In the genomic region with DNA sequence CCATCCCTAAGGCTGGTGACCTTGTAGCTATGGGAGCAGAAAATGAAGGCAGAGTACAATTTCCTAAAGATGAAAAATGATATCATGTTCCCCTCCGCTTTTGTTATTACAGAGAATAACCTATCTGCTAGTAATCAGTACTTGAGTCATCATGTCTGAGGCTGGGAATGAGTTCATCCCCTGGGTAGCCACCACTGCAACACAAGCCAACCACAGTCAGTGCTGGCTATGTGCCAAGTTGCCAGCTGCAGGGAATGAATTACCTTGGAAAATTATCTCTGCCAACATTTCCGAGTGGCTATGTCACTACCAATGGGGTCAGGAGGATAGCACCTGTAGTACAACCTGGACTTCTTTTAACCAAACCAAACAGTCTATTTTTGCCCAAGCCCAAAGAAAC, we compare ENCODE assay signal across 15 cellular contexts.
DNase-seq lines count a peak whose midpoint lies in the region; ATAC-seq, FAIRE-seq and TF ChIP-seq lines count a peak whose summit lies in the region.
"Had no signal": no experiment of that assay in that cellular context is flagged by ENCODE, and none has a peak within 500 bp of the region (broad histone marks: within the 10 kb centered on the region; RNA-seq: fewer than 3 reads in every experiment).

No MANE protein-coding gene starts in this region.

- H3K4me1 ChIP-seq in astrocyte (ENCODE audit: insufficient read depth, low read length) (no peaks in the 10 kb centered on the region), mucosa of descending colon (ENCODE audit: low read depth) (no peaks in the 10 kb centered on the region), esophagus muscularis mucosa (no peaks in the 10 kb centered on the region)
- H3K4me1 ChIP-seq: ascending aorta, right atrium auricular region had no signal

- H3K4me1 Mint-ChIP-seq in astrocyte (ENCODE audit: low read depth, unreplicated experiment): peaks cover 27% of the 10 kb centered on the region
- H3K4me1 Mint-ChIP-seq: activated B cell treated with CpG ODN at 0.5 μM for 24 hours had no signal

- H3K4me3 Mint-ChIP-seq in astrocyte (ENCODE audit: unreplicated experiment): no peak overlapping the region
- H3K4me3 Mint-ChIP-seq: activated B cell treated with CpG ODN at 0.5 μM for 24 hours; CD8-positive, alpha-beta T cell had no signal

- no peaks in the 10 kb centered on the region for H3K9me3 ChIP-seq in astrocyte (ENCODE audit: insufficient read depth, low read depth, low read length)
- no peaks in the 10 kb centered on the region for H3K9me3 ChIP-seq in mucosa of descending colon
- no peaks in the 10 kb centered on the region for H3K9me3 ChIP-seq in esophagus muscularis mucosa
- H3K9me3 ChIP-seq: ascending aorta, right atrium auricular region had no signal

- intact Hi-C loops in mucosa of descending colon (cut with DNase I, micrococcal nuclease) (no loop called here), esophagus muscularis mucosa (cut with DNase I) (no loop called here)

- 100% methylated on average over 2 of the region's 2 CpGs for WGBS in esophagus muscularis mucosa

- H3K27me3 Mint-ChIP-seq in astrocyte (ENCODE audit: low read depth, unreplicated experiment): no peaks in the 10 kb centered on the region
- H3K27me3 Mint-ChIP-seq: activated B cell treated with CpG ODN at 0.5 μM for 24 hours had no signal

- no peaks in the 10 kb centered on the region for H3K9me3 Mint-ChIP-seq in astrocyte (ENCODE audit: unreplicated experiment)

- peak; percentile 13 for ATAC-seq in mucosa of descending colon
- ATAC-seq: CD8-positive, alpha-beta T cell had no signal

- no peak overlapping the region for H3K4me2 ChIP-seq in astrocyte (ENCODE audit: low read length)

- FAIRE-seq in astrocyte (lab: Jason Lieb, UNC): no peak

- TF ChIP-seq POLR2A in esophagus muscularis mucosa (IDR thresholded peaks at IDR 0.05; ENCODE audit: low read depth): no peak

- H3K36me3 ChIP-seq in astrocyte (ENCODE audit: insufficient read depth, low read length) (no peaks in the 10 kb centered on the region), mucosa of descending colon (ENCODE audit: low read depth) (no peaks in the 10 kb centered on the region), esophagus muscularis mucosa (no peaks in the 10 kb centered on the region)
- H3K36me3 ChIP-seq: ascending aorta, right atrium auricular region had no signal

- H3K27ac ChIP-seq in astrocyte (ENCODE audit: low read depth, low read length): no peak overlapping the region
- H3K27ac ChIP-seq in esophagus muscularis mucosa (replicated peaks in 1 of 4): no peak overlapping the region
- H3K27ac ChIP-seq: ascending aorta, GM23248, right atrium auricular region had no signal

- no peaks in the 10 kb centered on the region for H3K79me2 ChIP-seq in astrocyte (ENCODE audit: insufficient read depth, low read length)

- H3K36me3 Mint-ChIP-seq in astrocyte (ENCODE audit: low read depth, unreplicated experiment): no peaks in the 10 kb centered on the region
- H3K36me3 Mint-ChIP-seq: CD8-positive, alpha-beta T cell had no signal

- H2AFZ ChIP-seq in astrocyte (ENCODE audit: low read depth, low read length): no peak overlapping the region
- H2AFZ ChIP-seq: GM23248 had no signal

- no peak overlapping the region for H3K9ac ChIP-seq in astrocyte (ENCODE audit: low read length)
- H3K9ac ChIP-seq: GM23248 had no signal

- DNase-seq in LHCN-M2 (ENCODE audit: low read depth): peak; percentile 17
- peak; percentile 68 for DNase-seq in NCI-H2196 (lab: John Stamatoyannopoulos, UW; ENCODE audit: unreplicated experiment)
- peak; percentile 59 for DNase-seq in astrocyte (ENCODE audit: low read depth)
- DNase-seq in mucosa of descending colon: no peak
- no peak for DNase-seq in ecto neural progenitor cell (ENCODE audit: low spot score)
- no peak for DNase-seq in NCI-H187 treated with DMSO at 0.1 percent for 48 hours (lab: John Stamatoyannopoulos, UW)
- no peak for DNase-seq in esophagus muscularis mucosa (ENCODE audit: extremely low spot score)
- DNase-seq in activated CD8-positive, alpha-beta memory T cell treated with anti-CD3 and anti-CD28 coated beads, Interleukin-2, amount 50 U/mL, for 4 hours: no peak
- DNase-seq: activated B cell treated with CpG ODN at 0.5 μM for 24 hours; activated T-cell treated with anti-CD3 and anti-CD28 coated beads, Interleukin-2, amount 50 U/mL, for 48 hours; CD8-positive, alpha-beta T cell; GM23248; NCI-H1048 had no signal

- H3K27me3 ChIP-seq in astrocyte (ENCODE audit: insufficient read depth, low read length): no peaks in the 10 kb centered on the region
- no peaks in the 10 kb centered on the region for H3K27me3 ChIP-seq in esophagus muscularis mucosa
- H3K27me3 ChIP-seq: ascending aorta, right atrium auricular region had no signal

- no peak for TF ChIP-seq EP300 in esophagus muscularis mucosa (IDR thresholded peaks at IDR 0.05)

- TF ChIP-seq CTCF in astrocyte (IDR thresholded peaks at IDR 0.05; ENCODE audit: insufficient read depth, low read depth, low read length) (no peak), mucosa of descending colon (IDR thresholded peaks at IDR 0.05) (no peak), esophagus muscularis mucosa (IDR thresholded peaks at IDR 0.05) (no peak)

- peak overlapping the region; percentile 21 for H3K27ac Mint-ChIP-seq in astrocyte (ENCODE audit: unreplicated experiment)
- H3K27ac Mint-ChIP-seq: activated B cell treated with CpG ODN at 0.5 μM for 24 hours; CD8-positive, alpha-beta T cell had no signal

- H3K4me3 ChIP-seq in astrocyte (ENCODE audit: insufficient read depth, low read depth, low read length) (no peak overlapping the region), mucosa of descending colon (no peak overlapping the region), esophagus muscularis mucosa (no peak overlapping the region)
- H3K4me3 ChIP-seq: ascending aorta, GM23248, right atrium auricular region had no signal

- H4K20me1 ChIP-seq in astrocyte (ENCODE audit: insufficient read depth, low read length): no peaks in the 10 kb centered on the region

Comparison
In these comparisons a context has a peak if more than half of its experiments do, and no peak if none do; other contexts are left out.
1. DNase-seq: peak in LHCN-M2 (single experiment), NCI-H2196 (single experiment) and astrocyte (single experiment); none in mucosa of descending colon (0 of 3), ecto neural progenitor cell (single experiment), NCI-H187 treated with DMSO at 0.1 percent for 48 hours (single experiment), esophagus muscularis mucosa (single experiment) and activated CD8-positive, alpha-beta memory T cell treated with anti-CD3 and anti-CD28 coated beads, Interleukin-2, amount 50 U/mL, for 4 hours (single experiment).